8 cellular contexts compared by ENCODE assay signal in the genomic region with DNA sequence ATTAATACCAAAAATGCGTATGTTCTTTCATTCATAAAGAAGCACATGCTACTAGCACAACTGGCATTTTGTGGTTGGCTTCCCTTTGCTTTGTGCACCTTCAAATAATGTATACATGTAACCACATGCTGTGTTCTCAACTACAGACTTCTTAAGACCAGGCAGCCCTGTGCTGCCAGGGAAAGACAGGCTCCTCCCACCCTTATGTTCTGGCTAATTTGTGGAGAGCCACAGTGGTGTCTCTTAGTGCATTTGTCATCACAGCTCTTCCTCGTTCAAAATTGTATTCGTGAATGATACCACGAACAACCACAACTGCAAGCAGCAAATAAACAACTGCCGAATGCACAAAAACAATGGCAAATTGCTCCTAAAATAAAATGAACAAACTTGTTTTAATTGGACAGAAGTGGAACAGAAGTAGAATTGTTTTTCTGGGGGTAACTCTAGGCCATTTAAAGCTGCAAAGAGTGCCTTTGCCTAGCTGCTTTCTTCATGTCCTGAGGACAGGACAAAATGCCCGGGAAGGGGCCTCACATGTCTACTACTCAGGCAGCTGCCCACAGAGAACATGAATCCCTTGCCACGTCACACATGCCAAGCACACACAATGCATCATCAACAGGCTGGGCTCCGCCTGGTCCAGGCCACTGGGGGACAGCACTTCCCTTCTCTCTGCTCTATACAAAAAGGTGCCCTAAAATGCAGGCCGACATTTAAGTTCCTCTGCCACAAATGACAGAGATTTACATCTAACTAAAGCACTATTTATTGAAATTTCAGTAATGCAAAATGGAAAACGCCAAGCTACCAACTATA. TPM values are rescaled to one million over a fixed set of nuclear protein-coding genes. Genes with fewer than 3 reads are reported as not detected.
A peak's percentile ranks its signal among the peaks of the same experiment; 100 is the strongest.
DNase-seq lines count a peak whose midpoint lies in the region; ATAC-seq and TF ChIP-seq lines count a peak whose summit lies in the region.

No MANE protein-coding gene starts in this region.

- intact Hi-C loops in OCI-LY7 (cut with micrococcal nuclease; ENCODE audit: unreplicated experiment) = no loop called here

- H3K9me2 ChIP-seq in OCI-LY7 (ENCODE audit: insufficient read depth, low read length) = no peaks in the 10 kb centered on the region

- no peaks in the 10 kb centered on the region for H3K36me3 ChIP-seq in OCI-LY7 (ENCODE audit: insufficient read depth, low read length)

- no peak overlapping the region for H3K27ac ChIP-seq in OCI-LY7 (ENCODE audit: low read depth, low read length, poor library complexity, severe bottlenecking)

- H4K20me1 ChIP-seq in OCI-LY7 (ENCODE audit: insufficient read depth, low read length) = no peaks in the 10 kb centered on the region

- POLR2A ChIA-PET in OCI-LY7 (lab: Charles Lee) = no interaction called here

- ATAC-seq in HG03159 (IDR thresholded peaks at IDR 0.05; ENCODE audit: unreplicated experiment) (no peak), HG03097 (IDR thresholded peaks at IDR 0.05; ENCODE audit: low FRiP score, unreplicated experiment) (no peak)

- DNase-seq in DMS 273 (lab: John Stamatoyannopoulos, UW; ENCODE audit: unreplicated experiment) = peak; percentile 81
- peak; percentile 80 for DNase-seq in NCI-H187 treated with DMSO at 0.1 percent for 48 hours (lab: John Stamatoyannopoulos, UW)
- DNase-seq in astrocyte of the cerebellum (ENCODE audit: low read depth) = no peak
- DNase-seq in midbrain (lab: John Stamatoyannopoulos, UW) = peak; percentile 60
- DNase-seq in inferior parietal cortex (ENCODE audit: extremely low spot score) = no peak
- DNase-seq in OCI-LY7 (ENCODE audit: low spot score) = no peak

- H3K4me3 ChIP-seq in astrocyte of the cerebellum (ENCODE audit: low read depth, low read length) (no peak overlapping the region), OCI-LY7 (ENCODE audit: low read depth, low read length, poor library complexity, severe bottlenecking) (no peak overlapping the region)

- no peak overlapping the region for H2AFZ ChIP-seq in OCI-LY7 (ENCODE audit: low read length)

- H3K79me2 ChIP-seq in OCI-LY7 (ENCODE audit: insufficient read depth, low read depth, low read length) = no peaks in the 10 kb centered on the region

- H3K9me3 ChIP-seq in OCI-LY7 (ENCODE audit: low read length) = no peaks in the 10 kb centered on the region

- no TSS peak for BruUV-seq in OCI-LY7 (replicated peaks; lab: Mats Ljungman, UMichigan)

- in situ Hi-C loops in astrocyte of the cerebellum (cut with HindIII; ENCODE audit: low sequenced_read_pairs) = no loop called here

- TF ChIP-seq CTCF in astrocyte of the cerebellum (IDR thresholded peaks at IDR 0.05; ENCODE audit: low read depth, low read length, missing control alignments) = peak; percentile 20
- TF ChIP-seq CTCF in OCI-LY7 (conservative IDR thresholded peaks at IDR 0.05; ENCODE audit: low read length) = no peak

- CTCF ChIA-PET in OCI-LY7 (lab: Charles Lee; ENCODE audit: unreplicated experiment) = no interaction called here

- no peaks in the 10 kb centered on the region for H3K4me1 ChIP-seq in OCI-LY7 (ENCODE audit: insufficient read depth, low read length, poor library complexity, severe bottlenecking)

- no peak overlapping the region for H3K4me2 ChIP-seq in OCI-LY7 (ENCODE audit: low read length)

RNA-seq across cellular contexts. Expression of gene IRS2, which starts 21.7 kb away (rescaled TPM):
- 0.63 and 0.77 TPM in 2 replicates for total RNA-seq in OCI-LY7 (2014; rRNA removed; shearing (Covaris generic))
- total RNA-seq in OCI-LY7 (2022) = 2.7 and 2.9 TPM in 2 replicates

Comparison
In these comparisons a context has a peak if more than half of its experiments do, and no peak if none do; other contexts are left out.
1. DNase-seq: peak in DMS 273 (single experiment), NCI-H187 treated with DMSO at 0.1 percent for 48 hours (single experiment) and midbrain (single experiment); none in astrocyte of the cerebellum (single experiment), inferior parietal cortex (single experiment) and OCI-LY7 (single experiment).